Comparison of ENCODE assay signal across 25 cellular contexts in genomic region chr19:4291200-4291732, GRCh38. TPM values are rescaled to one million over a fixed set of nuclear protein-coding genes. Genes with fewer than 3 reads are reported as not detected.
"Had no signal": no experiment of that assay in that cellular context is flagged by ENCODE, and none has a peak within 500 bp of the region (broad histone marks: within the 10 kb centered on the region; RNA-seq: fewer than 3 reads in every experiment).

No MANE protein-coding gene starts in this region.

- H3K9me3 ChIP-seq: breast epithelium, Peyer's patch, SJCRH30 had no signal

- H3K27me3 Mint-ChIP-seq: activated CD8-positive, alpha-beta T cell treated with anti-CD3 and anti-CD28 coated beads for 36 hours had no signal

- ATAC-seq: activated CD4-positive, CD25-positive, alpha-beta regulatory T cell treated with anti-CD3 and anti-CD28 coated beads, Interleukin-2, amount 50 U/mL, for 24 hours; activated CD8-positive, alpha-beta T cell treated with anti-CD3 and anti-CD28 coated beads for 36 hours; activated T-cell treated with anti-CD3 and anti-CD28 coated beads, Interleukin-2, amount 50 U/mL, for 72 hours had no signal

- H3K9me3 Mint-ChIP-seq: activated CD8-positive, alpha-beta T cell treated with anti-CD3 and anti-CD28 coated beads for 36 hours; activated T-cell treated with anti-CD3 and anti-CD28 coated beads, Interleukin-2, amount 50 U/mL, for 72 hours; activated T-helper 2 cell treated with anti-CD3 and anti-CD28 coated beads, Interferon-gamma antibody, Interleukin-2, Interleukin-4, amounts not matched to agents 10 μg/mL and 5 μg/mL and 100 μg/mL, durations not matched to agents 14 hours and 24 hours and 36 hours; T-helper 1 cell treated with Interleukin-12 subunit alpha and Interleukin-12 subunit beta and Interleukin-4 antibody, amounts not matched to agents 30 μg/mL and 1 μg/mL, for 36 hours had no signal

- H3K27ac Mint-ChIP-seq: activated CD8-positive, alpha-beta T cell treated with anti-CD3 and anti-CD28 coated beads for 36 hours; activated T-cell treated with anti-CD3 and anti-CD28 coated beads, Interleukin-2, amount 50 U/mL, for 72 hours; activated T-helper 2 cell treated with anti-CD3 and anti-CD28 coated beads, Interferon-gamma antibody, Interleukin-2, Interleukin-4, amounts not matched to agents 10 μg/mL and 5 μg/mL and 100 μg/mL, durations not matched to agents 14 hours and 24 hours and 36 hours; T-helper 1 cell treated with Interleukin-12 subunit alpha and Interleukin-12 subunit beta and Interleukin-4 antibody, amounts not matched to agents 30 μg/mL and 1 μg/mL, for 36 hours had no signal

- H3K36me3 ChIP-seq: breast epithelium, Peyer's patch had no signal

- H3K4me1 ChIP-seq: breast epithelium, Peyer's patch, SJCRH30 had no signal

- H3K27me3 ChIP-seq: Peyer's patch, SJCRH30 had no signal

- DNase-seq: activated CD4-positive, alpha-beta T cell treated with anti-CD3 and anti-CD28 coated beads for 4 hours; activated CD8-positive, alpha-beta memory T cell treated with anti-CD3 and anti-CD28 coated beads, Interleukin-2, amount 50 U/mL, for 4 hours; activated CD8-positive, alpha-beta T cell treated with anti-CD3 and anti-CD28 coated beads for 36 hours; activated gamma-delta T cell treated with Interleukin-2 at 50 U/mL for 16 hours; activated naive CD4-positive, alpha-beta T cell treated with anti-CD3 and anti-CD28 coated beads, Interleukin-2, amount 50 U/mL, for 16 hours; activated T-cell treated with anti-CD3 and anti-CD28 coated beads, Interleukin-2, amount 50 U/mL, for 72 hours; aorta; caudate nucleus; NCI-H1092; NCI-H1436; NCI-H1694 treated with DMSO at 0.1 percent for 48 hours; NCI-H2029 treated with DMSO at 0.1 percent for 48 hours; NCI-H226; NCI-H526; Peyer's patch; Right ventricle myocardium superior; SJCRH30 had no signal

- H3K27ac ChIP-seq: breast epithelium, Peyer's patch, RWPE1, SJCRH30 had no signal

- H3K4me3 Mint-ChIP-seq: activated CD8-positive, alpha-beta T cell treated with anti-CD3 and anti-CD28 coated beads for 36 hours; activated T-cell treated with anti-CD3 and anti-CD28 coated beads, Interleukin-2, amount 50 U/mL, for 72 hours; T-helper 1 cell treated with Interleukin-12 subunit alpha and Interleukin-12 subunit beta and Interleukin-4 antibody, amounts not matched to agents 30 μg/mL and 1 μg/mL, for 36 hours had no signal

- H3K4me3 ChIP-seq: breast epithelium, Peyer's patch, SJCRH30 had no signal

RNA-seq across cellular contexts. Expression of gene TMIGD2, which starts 10.9 kb away (rescaled TPM):
- total RNA-seq: breast epithelium, LHCN-M2, MCF 10A, NCI-H460 had no signal

RNA-seq across cellular contexts. Expression of gene SHD, which starts 12.2 kb away (rescaled TPM):
- total RNA-seq: activated CD8-positive, alpha-beta T cell treated with anti-CD3 and anti-CD28 coated beads for 36 hours; activated T-cell treated with anti-CD3 and anti-CD28 coated beads, Interleukin-2, amount 50 U/mL, for 72 hours; aorta; breast epithelium; MCF 10A; NCI-H460; Right ventricle myocardium superior had no signal

RNA-seq across cellular contexts. Expression of gene FSD1, which starts 13.1 kb away (rescaled TPM):
- total RNA-seq: MCF 10A, NCI-H460, Right ventricle myocardium superior had no signal
- polyA plus RNA-seq: aorta had no signal
